10 cellular contexts compared by ENCODE assay signal in genomic region chr18:63213331-63213900, GRCh38.
DNase-seq lines count a peak whose midpoint lies in the region; ATAC-seq and TF ChIP-seq lines count a peak whose summit lies in the region.
"Had no signal": no experiment of that assay in that cellular context is flagged by ENCODE, and none has a peak within 500 bp of the region (broad histone marks: within the 10 kb centered on the region; RNA-seq: fewer than 3 reads in every experiment).

No MANE protein-coding gene starts in this region.

- H3K4me2 ChIP-seq in H9 (ENCODE audit: insufficient read depth, insufficient read length, low read length), result no peak overlapping the region

- no peak overlapping the region for H3T11ph ChIP-seq in H9 (ENCODE audit: low read length)

- TF ChIP-seq CTCF in H9 (conservative IDR thresholded peaks at IDR 0.05), result no peak

- no peak overlapping the region for H3K4ac ChIP-seq in H9 (ENCODE audit: low read depth, low read length)

- ATAC-seq in left lobe of liver, result no peak
- ATAC-seq in HG02642 (IDR thresholded peaks at IDR 0.05; ENCODE audit: poor library complexity, unreplicated experiment), result no peak

- no peak overlapping the region for H3K14ac ChIP-seq in H9 (ENCODE audit: insufficient read depth, low read length)

- H2BK20ac ChIP-seq in H9 (ENCODE audit: low read depth, low read length, poor library complexity, severe bottlenecking), result no peak overlapping the region

- no peaks in the 10 kb centered on the region for H4K20me1 ChIP-seq in H9 (ENCODE audit: control insufficient read depth, insufficient read depth, insufficient read length)

- H2BK12ac ChIP-seq in H9 (ENCODE audit: insufficient read length, low read depth, low read length), result no peak overlapping the region

- peaks cover 82% of the 10 kb centered on the region for H3K4me1 Mint-ChIP-seq in T-helper 2 cell treated with Interferon-gamma antibody and Interleukin-4, amounts not matched to agents 5 μg/mL and 100 μg/mL, for 36 hours (ENCODE audit: low read depth)
- no peaks in the 10 kb centered on the region for H3K4me1 Mint-ChIP-seq in H9

- no peaks in the 10 kb centered on the region for H3K36me3 ChIP-seq in subcutaneous abdominal adipose tissue (ENCODE audit: control insufficient read depth in 5 of 5, insufficient read depth in 5 of 5, low read length in 5 of 5)
- H3K36me3 ChIP-seq: right atrium auricular region had no signal

- H3K27ac ChIP-seq in subcutaneous abdominal adipose tissue (ENCODE audit: low read depth, low read length) (peak overlapping the region; percentile 52), H9 (ENCODE audit: insufficient read length, low read depth, low read length) (no peak overlapping the region)
- H3K27ac ChIP-seq: right atrium auricular region had no signal

- no peak overlapping the region for H2BK120ac ChIP-seq in H9 (ENCODE audit: low read depth, low read length, poor library complexity, severe bottlenecking)

- no peak overlapping the region for H2AFZ ChIP-seq in H9 (ENCODE audit: low read length)

- H3K27me3 ChIP-seq in subcutaneous abdominal adipose tissue (ENCODE audit: control insufficient read depth in 5 of 5, insufficient read depth in 4 of 5, low read length in 5 of 5) (no peaks in the 10 kb centered on the region), H9 (ENCODE audit: insufficient read depth, low read length) (no peaks in the 10 kb centered on the region)
- H3K27me3 ChIP-seq: right atrium auricular region had no signal

- DNase-seq in activated naive CD4-positive, alpha-beta T cell treated with Interleukin-2 at 50 U/mL for 16 hours, result peak; percentile 33
- no peak for DNase-seq in activated naive CD4-positive, alpha-beta T cell (lab: John Stamatoyannopoulos, UW)
- peak; percentile 50 for DNase-seq in T-helper 2 cell treated with Interferon-gamma antibody and Interleukin-4, amounts not matched to agents 5 μg/mL and 100 μg/mL, for 36 hours (ENCODE audit: low spot score)
- DNase-seq in erythroblast (lab: John Stamatoyannopoulos, UW), result peak; percentile 46 to 54
- no peak for DNase-seq in left lobe of liver (ENCODE audit: low spot score)
- DNase-seq in H9, result no peak
- DNase-seq: NCI-H2081 had no signal

- no CpG with 5 or more reads among the region's 6 CpGs for WGBS in H9 (ENCODE audit: extremely low coverage, insufficient read length, low lambda C conversion rate)

- no peak overlapping the region for H2BK15ac ChIP-seq in H9 (ENCODE audit: low read depth, low read length)

- H3K4me1 ChIP-seq in subcutaneous abdominal adipose tissue (ENCODE audit: control insufficient read depth in 5 of 5, insufficient read depth in 5 of 5, low read length in 5 of 5) (peaks cover 0 to 15% (median 4%) of the 10 kb centered on the region in 5 donors), H9 (ENCODE audit: insufficient read depth, low read length) (no peaks in the 10 kb centered on the region)
- H3K4me1 ChIP-seq: right atrium auricular region had no signal

- H3K9ac ChIP-seq in subcutaneous abdominal adipose tissue (ENCODE audit: low read length in 5 of 5), result no peak overlapping the region
- no peak overlapping the region for H3K9ac ChIP-seq in H9 (ENCODE audit: extremely low read depth, insufficient read length, low read length)

- H2BK5ac ChIP-seq in H9 (ENCODE audit: insufficient read length, low read length), result no peak overlapping the region

- peak overlapping the region; percentile 96 for H3K27ac Mint-ChIP-seq in T-helper 2 cell treated with Interferon-gamma antibody and Interleukin-4, amounts not matched to agents 5 μg/mL and 100 μg/mL, for 36 hours
- H3K27ac Mint-ChIP-seq in H9, result no peak overlapping the region

- peak overlapping the region; percentile 85 for H3K4me3 Mint-ChIP-seq in T-helper 2 cell treated with Interferon-gamma antibody and Interleukin-4, amounts not matched to agents 5 μg/mL and 100 μg/mL, for 36 hours
- no peak overlapping the region for H3K4me3 Mint-ChIP-seq in H9

- no peak overlapping the region for H3K23ac ChIP-seq in H9 (ENCODE audit: insufficient read length, low read depth, low read length)

- no peak overlapping the region for H4K5ac ChIP-seq in H9 (ENCODE audit: insufficient read length, low read depth, low read length)

- H3K23me2 ChIP-seq in H9 (ENCODE audit: insufficient read length, low read depth, low read length, poor library complexity, severe bottlenecking), result no peaks in the 10 kb centered on the region

- peaks cover 68% of the 10 kb centered on the region for H3K36me3 Mint-ChIP-seq in T-helper 2 cell treated with Interferon-gamma antibody and Interleukin-4, amounts not matched to agents 5 μg/mL and 100 μg/mL, for 36 hours (ENCODE audit: low read depth)
- no peaks in the 10 kb centered on the region for H3K36me3 Mint-ChIP-seq in H9 (ENCODE audit: insufficient read depth in 1 of 3, low read depth in 3 of 3)

- H3K79me2 ChIP-seq in H9 (ENCODE audit: insufficient read depth, low read length), result no peaks in the 10 kb centered on the region

- no peak overlapping the region for H4K91ac ChIP-seq in H9 (ENCODE audit: insufficient read length, low read depth, low read length)

- H3K9me3 Mint-ChIP-seq in T-helper 2 cell treated with Interferon-gamma antibody and Interleukin-4, amounts not matched to agents 5 μg/mL and 100 μg/mL, for 36 hours, result peaks cover 3% of the 10 kb centered on the region
- peaks cover 0 to 4% of the 10 kb centered on the region in 2 experiments; a peak in 1 of 5 replicates for H3K9me3 Mint-ChIP-seq in H9

- no peak overlapping the region for H3K56ac ChIP-seq in H9 (ENCODE audit: insufficient read length, low read depth, low read length)

- H3K18ac ChIP-seq in H9 (ENCODE audit: insufficient read length, low read depth, low read length), result no peak overlapping the region

- no peaks in the 10 kb centered on the region for H3K79me1 ChIP-seq in H9 (ENCODE audit: insufficient read depth, low read depth, low read length, poor library complexity, severe bottlenecking)

- no peak for TF ChIP-seq POLR2A in erythroblast (IDR thresholded peaks at IDR 0.05; ENCODE audit: low read length)

- H2AK5ac ChIP-seq in H9 (ENCODE audit: insufficient read length, low read length), result no peak overlapping the region

- H3K27me3 Mint-ChIP-seq in T-helper 2 cell treated with Interferon-gamma antibody and Interleukin-4, amounts not matched to agents 5 μg/mL and 100 μg/mL, for 36 hours (ENCODE audit: low read depth), result no peaks in the 10 kb centered on the region
- H3K27me3 Mint-ChIP-seq in H9 (ENCODE audit: low read depth), result no peaks in the 10 kb centered on the region; the same call in 1 of the 2 replicates

- no peak overlapping the region for H3K4me3 ChIP-seq in subcutaneous abdominal adipose tissue (ENCODE audit: low read depth in 1 of 5, low read length in 5 of 5)
- H3K4me3 ChIP-seq: right atrium auricular region had no signal

- H3K9me3 ChIP-seq in subcutaneous abdominal adipose tissue (ENCODE audit: control insufficient read depth in 5 of 5, low read length in 5 of 5) (no peaks in the 10 kb centered on the region), H9 (ENCODE audit: control insufficient read depth, low read depth, low read length) (no peaks in the 10 kb centered on the region)
- H3K9me3 ChIP-seq: right atrium auricular region had no signal

- H4K8ac ChIP-seq in H9 (replicated peaks; ENCODE audit: insufficient read length, low read depth, low read length), result no peak overlapping the region

Comparison
In these comparisons a context has a peak if more than half of its experiments do, and no peak if none do; other contexts are left out.
1. DNase-seq: peak in activated naive CD4-positive, alpha-beta T cell treated with Interleukin-2 at 50 U/mL for 16 hours (single experiment), T-helper 2 cell treated with Interferon-gamma antibody and Interleukin-4, amounts not matched to agents 5 μg/mL and 100 μg/mL, for 36 hours (single experiment) and erythroblast (2 of 2); none in activated naive CD4-positive, alpha-beta T cell (0 of 4), left lobe of liver (single experiment) and H9 (single experiment).